18 cellular contexts compared by ENCODE assay signal in genomic region chr11:10747733-10748132, GRCh38. TPM values are rescaled to one million over a fixed set of nuclear protein-coding genes. Genes with fewer than 3 reads are reported as not detected.
DNase-seq lines count a peak whose midpoint lies in the region; FAIRE-seq and TF ChIP-seq lines count a peak whose summit lies in the region.
"Had no signal": no experiment of that assay in that cellular context is flagged by ENCODE, and none has a peak within 500 bp of the region (broad histone marks: within the 10 kb centered on the region; RNA-seq: fewer than 3 reads in every experiment).

No MANE protein-coding gene starts in this region.

- H3K9ac ChIP-seq in Karpas-422 (ENCODE audit: low read length) = no peak overlapping the region
- no peak overlapping the region for H3K9ac ChIP-seq in H1 (replicated peaks in 1 of 4; ENCODE audit: extremely low read depth in 1 of 4, low read depth in 3 of 4, low read length in 3 of 4)
- no peak overlapping the region for H3K9ac ChIP-seq in skeletal muscle tissue (ENCODE audit: low read depth in 1 of 3, low read length in 3 of 3)
- H3K9ac ChIP-seq: KMS-11 had no signal

- no peaks in the 10 kb centered on the region for H3K36me3 ChIP-seq in Karpas-422 (ENCODE audit: insufficient read depth, low read length)
- peaks cover 0 to under 1% (median 0%) of the 10 kb centered on the region in 4 experiments; a peak in 1 of 8 replicates for H3K36me3 ChIP-seq in H1 (ENCODE audit: control insufficient read depth in 2 of 4, insufficient read depth in 4 of 4, low read length in 3 of 4)
- H3K36me3 ChIP-seq in skeletal muscle tissue (ENCODE audit: control insufficient read depth in 3 of 3, insufficient read depth in 3 of 3, low read length in 3 of 3) = no peaks in the 10 kb centered on the region

- H3K56ac ChIP-seq in H1 (replicated peaks; ENCODE audit: insufficient read length, low read depth, low read length) = no peak overlapping the region

- POLR2A ChIA-PET in H1 (lab: Charles Lee; ENCODE audit: partially characterized antibody) = no interaction called here

- TF ChIP-seq POLR2A in H1 (IDR thresholded peaks at IDR 0.05; ENCODE audit: control extremely low read depth in 1 of 2, low read depth in 2 of 2, low read length in 2 of 2) = no peak

- no peak overlapping the region for H4K8ac ChIP-seq in H1 (ENCODE audit: extremely low read depth, insufficient read depth, low read length)

- H4K5ac ChIP-seq in H1 (ENCODE audit: insufficient read length, low read depth, low read length) = no peak overlapping the region

- H3K9me3 ChIP-seq in Karpas-422 (ENCODE audit: low read length) (no peaks in the 10 kb centered on the region), H1 (ENCODE audit: insufficient read depth in 2 of 2, low read depth in 1 of 2, low read length in 1 of 2) (no peaks in the 10 kb centered on the region), skeletal muscle tissue (ENCODE audit: control insufficient read depth in 3 of 3, low read length in 3 of 3) (no peaks in the 10 kb centered on the region)
- H3K9me3 ChIP-seq: MG63 had no signal

- H3K27ac ChIP-seq in Karpas-422 (ENCODE audit: low read length) = no peak overlapping the region
- H3K27ac ChIP-seq in H1 (ENCODE audit: low read depth, low read length) = no peak overlapping the region
- peak overlapping the region; percentile 43 for H3K27ac ChIP-seq in skeletal muscle tissue (ENCODE audit: low read depth, low read length)
- H3K27ac ChIP-seq: KMS-11 had no signal

- H4K20me1 ChIP-seq in Karpas-422 (ENCODE audit: insufficient read depth, low read depth, low read length) (no peaks in the 10 kb centered on the region), H1 (replicated peaks in 1 of 2; ENCODE audit: control insufficient read depth in 1 of 2, insufficient read depth in 2 of 2, low read length in 2 of 2) (no peaks in the 10 kb centered on the region)

- H3K4ac ChIP-seq in H1 (replicated peaks; ENCODE audit: insufficient read length, low read depth, low read length) = no peak overlapping the region

- no peak overlapping the region for H4K91ac ChIP-seq in H1 (replicated peaks; ENCODE audit: insufficient read length, low read length)

- no peak for TF ChIP-seq EP300 in H1 (IDR thresholded peaks at IDR 0.05; ENCODE audit: borderline replicate concordance in 1 of 2, low read depth in 2 of 2, low read length in 2 of 2)

- 0 out of 2 replicates have a peak, but pooled peaks cover 2% of the 10 kb centered on the region for H3K79me1 ChIP-seq in H1 (ENCODE audit: low read depth, low read length)

- H3K23me2 ChIP-seq in H1 (ENCODE audit: low read depth, low read length) = peaks cover 3% of the 10 kb centered on the region; the same call in 1 of the 2 replicates

- H3K79me2 ChIP-seq in Karpas-422 (ENCODE audit: low read length) (peaks cover 16% of the 10 kb centered on the region), H1 (ENCODE audit: control insufficient read depth in 1 of 2, insufficient read depth in 2 of 2, low read length in 2 of 2) (peaks cover 0 to 11% of the 10 kb centered on the region in 2 experiments; a peak in 2 of 4 replicates)

- H3K18ac ChIP-seq in H1 (ENCODE audit: extremely low read depth, low read length) = no peak overlapping the region

- H3K4me3 ChIP-seq in Karpas-422 (ENCODE audit: low read length) = no peak overlapping the region
- H3K4me3 ChIP-seq in H1 (ENCODE audit: extremely low read depth in 1 of 4, insufficient read depth in 2 of 4, low read depth in 3 of 4, low read length in 4 of 4) = no peak overlapping the region
- no peak overlapping the region for H3K4me3 ChIP-seq in skeletal muscle tissue (ENCODE audit: low read length in 3 of 3)
- H3K4me3 ChIP-seq: MG63 had no signal

- H2BK5ac ChIP-seq in H1 (ENCODE audit: low read depth, low read length) = no peak overlapping the region

- no peak overlapping the region for H3K23ac ChIP-seq in H1 (ENCODE audit: insufficient read length)

- H2AFZ ChIP-seq in Karpas-422 (ENCODE audit: low read length) = peak overlapping the region; percentile 66; the same call in 1 of the 2 replicates
- H2AFZ ChIP-seq in H1 (ENCODE audit: low read length) = no peak overlapping the region

- no peak overlapping the region for H2BK12ac ChIP-seq in H1 (ENCODE audit: low read depth, low read length)

- TF ChIP-seq CTCF in H1 (IDR thresholded peaks at IDR 0.05; ENCODE audit: control extremely low read depth in 1 of 3, insufficient read depth in 1 of 3, low read depth in 1 of 3, low read length in 3 of 3) = no peak
- TF ChIP-seq CTCF in GM13976 (IDR thresholded peaks at IDR 0.05; ENCODE audit: borderline replicate concordance, control extremely low read depth, extremely low read depth, insufficient read depth, missing control alignments) = no peak

- no peak overlapping the region for H2AK5ac ChIP-seq in H1 (ENCODE audit: low read depth, low read length)

- no peaks in the 10 kb centered on the region for H3K9me2 ChIP-seq in Karpas-422 (replicated peaks; ENCODE audit: insufficient read depth, low read length)

- no peak overlapping the region for H3K4me2 ChIP-seq in Karpas-422 (ENCODE audit: low read depth, low read length, poor library complexity, severe bottlenecking)
- no peak overlapping the region for H3K4me2 ChIP-seq in H1 (ENCODE audit: insufficient read depth in 1 of 2, low read depth in 2 of 2, low read length in 2 of 2)
- H3K4me2 ChIP-seq: KMS-11 had no signal

- in situ Hi-C loops in GM13976 (cut with MboI; ENCODE audit: low sequenced_read_pairs, unreplicated experiment) = no loop called here

- DNase-seq in NOMO-1 treated with DMSO at 0.1 percent for 48 hours (lab: John Stamatoyannopoulos, UW; ENCODE audit: unreplicated experiment) = peak; percentile 7
- DNase-seq in NOMO-1 (lab: John Stamatoyannopoulos, UW; ENCODE audit: unreplicated experiment in 2 of 2) = no peak
- no peak for DNase-seq in Karpas-422
- DNase-seq in H1 (ENCODE audit: low read depth in 1 of 2, low spot score in 2 of 2) = no peak
- no peak for DNase-seq in midbrain (lab: John Stamatoyannopoulos, UW)
- DNase-seq in GM13976 (ENCODE audit: low spot score) = no peak
- no peak for DNase-seq in NCI-H2029 treated with DMSO at 0.1 percent for 48 hours (lab: John Stamatoyannopoulos, UW)
- DNase-seq: C1 segment of cervical spinal cord, EL, MG63, NCI-H1105 treated with DMSO at 0.1 percent for 48 hours, NCI-H187, NCI-H510A, NCI-H82, SHP77 treated with DMSO at 0.1 percent for 48 hours had no signal

- no peak overlapping the region for H3K14ac ChIP-seq in H1 (ENCODE audit: insufficient read length)

- CTCF ChIA-PET in H1 (lab: Charles Lee; ENCODE audit: partially characterized antibody) = no interaction called here

- H3K4me1 ChIP-seq in Karpas-422 (ENCODE audit: low read length) = peaks cover 14% of the 10 kb centered on the region
- peaks cover 0 to 4% (median 1%) of the 10 kb centered on the region in 4 experiments; a peak in 2 of 7 replicates for H3K4me1 ChIP-seq in H1 (replicated peaks in 1 of 4; ENCODE audit: control insufficient read depth in 3 of 4, insufficient read depth in 4 of 4, low read length in 3 of 4)
- peaks cover 8 to 17% (median 9%) of the 10 kb centered on the region in 3 donors for H3K4me1 ChIP-seq in skeletal muscle tissue (ENCODE audit: control insufficient read depth in 3 of 3, insufficient read depth in 3 of 3, low read length in 3 of 3)

- H3K27me3 ChIP-seq in Karpas-422 (ENCODE audit: low read length) (no peaks in the 10 kb centered on the region), H1 (replicated peaks in 1 of 4; ENCODE audit: control insufficient read depth in 3 of 4, extremely low read depth in 1 of 4, insufficient read depth in 3 of 4, low read length in 3 of 4) (no peaks in the 10 kb centered on the region), skeletal muscle tissue (ENCODE audit: control insufficient read depth in 3 of 3, insufficient read depth in 3 of 3, low read length in 3 of 3) (no peaks in the 10 kb centered on the region)
- H3K27me3 ChIP-seq: MG63 had no signal

- no peak for FAIRE-seq in H1 (lab: Jason Lieb, UNC)

- TF ChIP-seq RAD21 in H1 (IDR thresholded peaks at IDR 0.05 in 1 of 2, conservative IDR thresholded peaks at IDR 0.05 in 1 of 2; ENCODE audit: low read depth in 2 of 2, low read length in 2 of 2) = no peak

- H2BK120ac ChIP-seq in H1 (replicated peaks; ENCODE audit: low read depth, low read length) = no peak overlapping the region

- no peak overlapping the region for H2BK15ac ChIP-seq in H1 (ENCODE audit: low read length)

- no peak overlapping the region for H2BK20ac ChIP-seq in H1 (ENCODE audit: low read length)

TF ChIP-seq in H1, 55 proteins besides CTCF, POLR2A, EP300 and RAD21 (continues in another document):
- no peak for TF ChIP-seq USF2 (IDR thresholded peaks at IDR 0.05; ENCODE audit: low read length)

RNA-seq across cellular contexts. Expression of gene CTR9, which starts 3.3 kb away (rescaled TPM):
- 20.7 and 39.9 TPM in 2 replicates for total RNA-seq in Karpas-422 (2014; rRNA removed; shearing (Covaris generic); ENCODE audit: low replicate concordance)
- total RNA-seq in H1 (2021; fragmentation: NEBNext Ultra II Directional; extraction: Animal tissue kit (Norgen Biotek cat#: 25700)) = 37.7 and 37.8 TPM in 2 replicates
- polyA plus RNA-seq in H1 (2011; rRNA removed) = 6.1 and 6.6 TPM in 2 replicates
- polyA plus RNA-seq in H1 (2011; cell fraction: cytosol; rRNA removed) = 11.6 TPM
- 8.5 TPM for polyA plus RNA-seq in H1 (2011; cell fraction: nucleus; rRNA removed)
- 19.1 to 40.2 TPM (median 24.6 TPM) in 4 replicates for polyA plus RNA-seq in H1 (2012, experiment 1 of 2)
- 1.8 TPM for polyA plus RNA-seq in H1 (2012, experiment 2 of 2)
- 22.1 TPM for polyA plus RNA-seq in H1 (2013, experiment 1 of 2)
- 21.8 TPM for polyA plus RNA-seq in H1 (2013, experiment 2 of 2)
- polyA minus RNA-seq in H1 (2011; rRNA and poly(A)+ RNA removed) = 14.7 and 15.2 TPM in 2 replicates
- 10.8 TPM for polyA minus RNA-seq in H1 (2011; cell fraction: cytosol; rRNA and poly(A)+ RNA removed)
- polyA minus RNA-seq in H1 (2011; cell fraction: nucleus; rRNA and poly(A)+ RNA removed) = 12.3 TPM
- 22.4 TPM for total RNA-seq in skeletal muscle tissue

RNA-seq across cellular contexts. Expression of gene IRAG1, which starts 54.2 kb away (rescaled TPM):
- not detected in 2 replicates for total RNA-seq in Karpas-422 (2014; rRNA removed; shearing (Covaris generic); ENCODE audit: low replicate concordance)
- total RNA-seq in H1 (2021; fragmentation: NEBNext Ultra II Directional; extraction: Animal tissue kit (Norgen Biotek cat#: 25700)) = 2.7 and 3.3 TPM in 2 replicates
- 1.8 and 2.2 TPM in 2 replicates for polyA plus RNA-seq in H1 (2011; rRNA removed)
- polyA plus RNA-seq in H1 (2011; cell fraction: cytosol; rRNA removed) = 1.9 TPM
- 5.5 TPM for polyA plus RNA-seq in H1 (2011; cell fraction: nucleus; rRNA removed)
- 1.9 to 2.5 TPM (median 2.1 TPM) in 4 replicates for polyA plus RNA-seq in H1 (2012, experiment 1 of 2)
- 0.37 TPM for polyA plus RNA-seq in H1 (2012, experiment 2 of 2)
- polyA plus RNA-seq in H1 (2013, experiment 1 of 2) = 1.9 TPM
- polyA plus RNA-seq in H1 (2013, experiment 2 of 2) = 2.0 TPM
- polyA minus RNA-seq in H1 (2011; rRNA and poly(A)+ RNA removed) = 3.4 and 4.0 TPM in 2 replicates
- polyA minus RNA-seq in H1 (2011; cell fraction: cytosol; rRNA and poly(A)+ RNA removed) = 4.0 TPM
- 7.3 TPM for polyA minus RNA-seq in H1 (2011; cell fraction: nucleus; rRNA and poly(A)+ RNA removed)
- 2.6 TPM for total RNA-seq in skeletal muscle tissue
- total RNA-seq: T-helper 1 cell treated with Interleukin-12 subunit alpha and Interleukin-12 subunit beta and Interleukin-4 antibody, amounts not matched to agents 30 ng/mL and 1 ng/mL, for 36 hours had no signal
